Comparison of ENCODE assay signal across 16 cellular contexts in the genomic region with DNA sequence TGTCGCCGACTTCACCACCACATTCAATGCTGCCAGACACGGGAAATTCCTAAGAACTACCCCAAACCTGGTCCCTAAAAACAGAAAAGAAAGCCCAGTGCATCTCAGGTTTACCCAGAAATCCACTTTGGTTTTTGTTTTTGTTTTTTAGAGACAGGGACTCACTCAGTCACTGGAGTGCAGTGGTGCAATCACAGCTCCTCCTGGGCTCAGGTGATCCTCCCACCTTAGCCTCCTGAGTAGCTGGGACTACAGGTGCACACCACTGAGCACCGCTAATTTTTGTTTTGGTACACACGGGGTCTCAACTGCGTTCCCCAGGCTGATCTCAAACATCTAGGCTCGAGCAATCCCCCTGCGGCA. TPM values are rescaled to one million over a fixed set of nuclear protein-coding genes. Genes with fewer than 3 reads are reported as not detected.
DNase-seq lines count a peak whose midpoint lies in the region; ATAC-seq and TF ChIP-seq lines count a peak whose summit lies in the region.
"Had no signal": no experiment of that assay in that cellular context is flagged by ENCODE, and none has a peak within 500 bp of the region (broad histone marks: within the 10 kb centered on the region; RNA-seq: fewer than 3 reads in every experiment).

No MANE protein-coding gene starts in this region.

- 84 to 89% methylated on average over 8 of the region's 8 CpGs for WGBS in tibial nerve, 2 donors

- H3K27me3 ChIP-seq in tibial nerve = no peaks in the 10 kb centered on the region
- H3K27me3 ChIP-seq: gastrocnemius medialis had no signal

- no peaks in the 10 kb centered on the region for H3K9me3 Mint-ChIP-seq in chondrocyte (ENCODE audit: low read depth)
- H3K9me3 Mint-ChIP-seq: CD4-positive, alpha-beta T cell; natural killer cell had no signal

- H3K9me3 ChIP-seq in tibial nerve = no peaks in the 10 kb centered on the region
- H3K9me3 ChIP-seq: A549, gastrocnemius medialis, HAP-1 had no signal

- TF ChIP-seq EP300 in tibial nerve (IDR thresholded peaks at IDR 0.05) = no peak

- peaks cover 0 to 13% (median 0%) of the 10 kb centered on the region in 4 donors for H3K4me1 ChIP-seq in tibial nerve
- H3K4me1 ChIP-seq: A549, HAP-1 had no signal

- ATAC-seq in Right ventricle myocardium superior (ENCODE audit: poor library complexity) (no peak), left ventricle myocardium superior (no peak), HG02852 (IDR thresholded peaks at IDR 0.05; ENCODE audit: unreplicated experiment) (peak; percentile 26), HG03095 (IDR thresholded peaks at IDR 0.05; ENCODE audit: unreplicated experiment) (no peak)

- peaks cover 8% of the 10 kb centered on the region for H3K4me1 Mint-ChIP-seq in chondrocyte (ENCODE audit: low read depth)

- H3K4me3 Mint-ChIP-seq in chondrocyte (ENCODE audit: unreplicated experiment) = no peak overlapping the region
- H3K4me3 Mint-ChIP-seq: CD4-positive, alpha-beta T cell; natural killer cell had no signal

- TF ChIP-seq CTCF in chondrocyte (IDR thresholded peaks at IDR 0.05) = no peak
- TF ChIP-seq CTCF in tibial nerve (IDR thresholded peaks at IDR 0.05) = no peak

- peak; percentile 24 for DNase-seq in Right ventricle myocardium superior
- DNase-seq in left ventricle myocardium superior = no peak
- DNase-seq in chondrocyte (ENCODE audit: low spot score) = peak; percentile 47
- DNase-seq in NCI-H1105 (lab: John Stamatoyannopoulos, UW) = no peak
- no peak for DNase-seq in tibial nerve (ENCODE audit: low spot score in 2 of 2)
- DNase-seq in putamen (ENCODE audit: low spot score) = no peak
- DNase-seq: DMS153; NCI-H2081 treated with DMSO at 0.1 percent for 48 hours; NK-92 treated with Interleukin-12 subunit alpha and Interleukin-12 subunit beta, amount 100 ng/mL, for 24 hours had no signal

- H3K4me3 ChIP-seq in tibial nerve = no peak overlapping the region
- H3K4me3 ChIP-seq: A549, gastrocnemius medialis, HAP-1 had no signal

- H3K36me3 ChIP-seq in tibial nerve = peaks cover 0 to 79% (median 0%) of the 10 kb centered on the region in 3 donors

- H3K27me3 Mint-ChIP-seq in chondrocyte (ENCODE audit: low read depth) = no peaks in the 10 kb centered on the region
- H3K27me3 Mint-ChIP-seq: CD4-positive, alpha-beta T cell had no signal

- H3K27ac Mint-ChIP-seq in chondrocyte (ENCODE audit: unreplicated experiment) = no peak overlapping the region
- H3K27ac Mint-ChIP-seq: CD4-positive, alpha-beta T cell; natural killer cell had no signal

- intact Hi-C loops in Right ventricle myocardium superior (cut with DNase I) (loop anchor here (5.0 kb wide), 2 partner anchors 548 to 628 kb away; no protein-coding TSS in a partner anchor), left ventricle myocardium superior (cut with micrococcal nuclease) (no loop called here)

- no peak for TF ChIP-seq POLR2A in tibial nerve (IDR thresholded peaks at IDR 0.05)

- no peak overlapping the region for H3K27ac ChIP-seq in tibial nerve
- H3K27ac ChIP-seq: A549, gastrocnemius medialis had no signal

- peaks cover 34% of the 10 kb centered on the region for H3K36me3 Mint-ChIP-seq in chondrocyte (ENCODE audit: low read depth)

RNA-seq across cellular contexts. Expression of a gene that starts 22.8 kb away (rescaled TPM):
- 17.9 TPM for total RNA-seq in Right ventricle myocardium superior
- 19.1 TPM for total RNA-seq in left ventricle myocardium superior
- 22.7 to 31.0 TPM (median 23.8 TPM) in 3 replicates for total RNA-seq in chondrocyte
- total RNA-seq in tibial nerve = 100 to 1,000 TPM in 1 of 4 donors, 10 to 100 TPM in 3; 60.3 to 149 (median 73.7) TPM

RNA-seq across cellular contexts. Expression of a gene that starts 32.1 kb away (rescaled TPM):
- total RNA-seq in Right ventricle myocardium superior (20.0 TPM), left ventricle myocardium superior (23.5 TPM), chondrocyte (17.7 to 19.8 TPM (median 17.8 TPM) in 3 replicates), tibial nerve (10 to 100 TPM; 13.4 to 24.7 (median 15.8) TPM)

RNA-seq across cellular contexts. Expression of a gene that starts 32.1 kb away (rescaled TPM):
- total RNA-seq in Right ventricle myocardium superior = 10.6 TPM
- total RNA-seq in left ventricle myocardium superior = 13.2 TPM
- total RNA-seq in chondrocyte = 9.5 to 15.2 TPM (median 10.0 TPM) in 3 replicates
- total RNA-seq in tibial nerve = 10 to 100 TPM; 12.9 to 37.6 (median 26.6) TPM

Comparison
In these comparisons a context has a peak if more than half of its experiments do, and no peak if none do; other contexts are left out.
1. DNase-seq: peak in Right ventricle myocardium superior (single experiment) and chondrocyte (single experiment); none in left ventricle myocardium superior (single experiment), NCI-H1105 (single experiment), tibial nerve (0 of 2) and putamen (single experiment).